Comparison of ENCODE assay signal across 9 cellular contexts in genomic region chr13:110875243-110875642, GRCh38. TPM values are rescaled to one million over a fixed set of nuclear protein-coding genes. Genes with fewer than 3 reads are reported as not detected.
DNase-seq lines count a peak whose midpoint lies in the region; ATAC-seq and TF ChIP-seq lines count a peak whose summit lies in the region.
"Had no signal": no experiment of that assay in that cellular context is flagged by ENCODE, and none has a peak within 500 bp of the region (broad histone marks: within the 10 kb centered on the region; RNA-seq: fewer than 3 reads in every experiment).

No MANE protein-coding gene starts in this region.

- H3K27ac ChIP-seq in heart left ventricle (peak overlapping the region in 1 of 12 donors; percentile 47), tibial artery (peak overlapping the region; percentile 33 to 47)

- H3K4me1 ChIP-seq in heart left ventricle: peaks cover 7 to 30% (median 20%) of the 10 kb centered on the region in 12 donors
- peaks cover 0 to 27% (median 21%) of the 10 kb centered on the region in 4 donors for H3K4me1 ChIP-seq in tibial artery

- ATAC-seq in heart left ventricle (no peak), left cardiac atrium (no peak), left colon (peak; percentile 23), HG03520 (IDR thresholded peaks at IDR 0.05; ENCODE audit: unreplicated experiment) (no peak)
- ATAC-seq in activated CD8-positive, alpha-beta T cell treated with anti-CD3 and anti-CD28 coated beads for 36 hours: no peak

- peaks cover 0 to 19% (median 5%) of the 10 kb centered on the region in 9 donors for H3K36me3 ChIP-seq in heart left ventricle
- H3K36me3 ChIP-seq in tibial artery: peaks cover 0 to 6% (median 0%) of the 10 kb centered on the region in 3 donors

- peak overlapping the region; percentile 70 for H3K4me3 Mint-ChIP-seq in activated CD8-positive, alpha-beta T cell treated with anti-CD3 and anti-CD28 coated beads for 36 hours

- peaks cover 10% of the 10 kb centered on the region for H3K4me1 Mint-ChIP-seq in activated CD8-positive, alpha-beta T cell treated with anti-CD3 and anti-CD28 coated beads for 36 hours (ENCODE audit: low read depth)

- H3K9me3 Mint-ChIP-seq in activated CD8-positive, alpha-beta T cell treated with anti-CD3 and anti-CD28 coated beads for 36 hours: no peaks in the 10 kb centered on the region

- CTCF ChIA-PET in activated CD8-positive, alpha-beta T cell treated with anti-CD3 and anti-CD28 coated beads for 36 hours (lab: Charles Lee): interaction anchor here (1.1 kb wide), 1 partner anchor 56 kb away, joined by 3 read pairs; no protein-coding TSS in a partner anchor

- WGBS in heart left ventricle, 4 donors: 61 to 63% (median 62%) methylated on average over 8 of the region's 8 CpGs

- no peaks in the 10 kb centered on the region for H3K36me3 Mint-ChIP-seq in activated CD8-positive, alpha-beta T cell treated with anti-CD3 and anti-CD28 coated beads for 36 hours (ENCODE audit: low read depth)

- no peak for TF ChIP-seq POLR2A in heart left ventricle (IDR thresholded peaks at IDR 0.05)

- H3K9me3 ChIP-seq in heart left ventricle (no peaks in the 10 kb centered on the region), tibial artery (no peaks in the 10 kb centered on the region)

- DNase-seq in heart left ventricle (no peak), left cardiac atrium (no peak), left colon (no peak), tibial artery (no peak), NCI-H1092 treated with DMSO at 0.1 percent for 48 hours (lab: John Stamatoyannopoulos, UW) (no peak), mesenteric fat pad (ENCODE audit: low spot score) (no peak)
- DNase-seq in activated CD8-positive, alpha-beta T cell treated with anti-CD3 and anti-CD28 coated beads for 36 hours: no peak
- DNase-seq: NCI-H1417 treated with DMSO at 0.1 percent for 48 hours had no signal

- no peak overlapping the region for H3K27ac Mint-ChIP-seq in activated CD8-positive, alpha-beta T cell treated with anti-CD3 and anti-CD28 coated beads for 36 hours

- TF ChIP-seq CTCF in heart left ventricle (IDR thresholded peaks at IDR 0.05) (no peak), tibial artery (IDR thresholded peaks at IDR 0.05) (no peak)
- TF ChIP-seq CTCF in activated CD8-positive, alpha-beta T cell treated with anti-CD3 and anti-CD28 coated beads for 36 hours (IDR thresholded peaks at IDR 0.05): no peak

- intact Hi-C loops in heart left ventricle (cut with DNase I): loop anchor here in 1 of 10 donors (5.0 kb wide), 1 partner anchor 37 kb away; no protein-coding TSS in a partner anchor
- intact Hi-C loops in left cardiac atrium (cut with DNase I): no loop called here
- intact Hi-C loops in activated CD8-positive, alpha-beta T cell treated with anti-CD3 and anti-CD28 coated beads for 36 hours (cut with micrococcal nuclease): no loop called here
- intact Hi-C loops in left colon (cut with DNase I, micrococcal nuclease): no loop called here
- intact Hi-C loops in tibial artery (cut with DNase I; ENCODE audit: low total_unique reads): loop anchor here (10.0 kb wide), 1 partner anchor 160 kb away; the partner anchor contains the start of gene ING1

- H3K27me3 ChIP-seq in heart left ventricle (no peaks in the 10 kb centered on the region), tibial artery (no peaks in the 10 kb centered on the region)

- H3K27me3 Mint-ChIP-seq in activated CD8-positive, alpha-beta T cell treated with anti-CD3 and anti-CD28 coated beads for 36 hours: peaks cover 11% of the 10 kb centered on the region

- POLR2A ChIA-PET in activated CD8-positive, alpha-beta T cell treated with anti-CD3 and anti-CD28 coated beads for 36 hours (lab: Charles Lee): interaction anchor here (0.8 kb wide), 1 partner anchor 162 kb away, joined by 4 read pairs; no protein-coding TSS in a partner anchor

- H3K4me3 ChIP-seq in heart left ventricle (peak overlapping the region in 10 of 12 donors; percentile 26 to 55 (median 46)), tibial artery (peak overlapping the region; percentile 44 to 53)

RNA-seq across cellular contexts. Expression of gene ANKRD10, which starts 39.6 kb away (rescaled TPM):
- total RNA-seq in heart left ventricle: 10 to 100 TPM; 37.9 to 81.3 (median 49.7) TPM
- 10 to 100 TPM; 37.7 to 43.4 TPM for polyA plus RNA-seq in heart left ventricle
- total RNA-seq in left cardiac atrium: 10 to 100 TPM; 48.7 to 78.7 TPM
- 10 to 100 TPM; 81.6 to 86.1 TPM for total RNA-seq in activated CD8-positive, alpha-beta T cell treated with anti-CD3 and anti-CD28 coated beads for 36 hours
- 100 to 1,000 TPM; 116 to 121 TPM for total RNA-seq in left colon
- 115 TPM for total RNA-seq in mesenteric fat pad
